Comparison of ENCODE assay signal across 2 cellular contexts in the genomic region with DNA sequence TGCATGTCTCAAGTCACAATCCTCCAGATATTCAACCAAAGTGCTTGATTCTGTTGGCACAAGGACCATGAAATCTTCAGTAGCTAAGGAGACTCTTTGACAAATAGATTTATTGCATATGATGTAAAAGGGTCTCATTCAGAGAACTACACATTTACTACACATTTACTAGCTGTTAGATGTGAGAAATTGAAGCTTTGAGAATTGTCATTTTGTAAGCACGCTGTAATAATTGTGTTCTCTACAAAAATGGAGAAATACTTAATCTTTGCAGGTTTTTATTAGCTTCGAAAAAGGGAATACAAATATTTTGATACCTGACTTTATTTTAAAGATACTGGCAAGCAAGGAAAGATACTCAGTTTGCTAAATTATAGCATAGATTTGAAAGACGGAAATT.
TF ChIP-seq lines count a peak whose summit lies in the region.

No MANE protein-coding gene starts in this region.

TF ChIP-seq in GM12878, 131 proteins besides CTCF, POLR2A, EP300 and RAD21:
- no peak for TF ChIP-seq ETV6 (conservative IDR thresholded peaks at IDR 0.05 in 1 of 2, IDR thresholded peaks at IDR 0.05 in 1 of 2; ENCODE audit: borderline replicate concordance in 1 of 2, low read depth in 1 of 2)
- no peak for TF ChIP-seq TCF3 (IDR thresholded peaks at IDR 0.05; ENCODE audit: borderline replicate concordance, insufficient read depth, low read depth, low read length)
- TF ChIP-seq PML (IDR thresholded peaks at IDR 0.05; ENCODE audit: low read length): no peak
- TF ChIP-seq, protein P1, sequence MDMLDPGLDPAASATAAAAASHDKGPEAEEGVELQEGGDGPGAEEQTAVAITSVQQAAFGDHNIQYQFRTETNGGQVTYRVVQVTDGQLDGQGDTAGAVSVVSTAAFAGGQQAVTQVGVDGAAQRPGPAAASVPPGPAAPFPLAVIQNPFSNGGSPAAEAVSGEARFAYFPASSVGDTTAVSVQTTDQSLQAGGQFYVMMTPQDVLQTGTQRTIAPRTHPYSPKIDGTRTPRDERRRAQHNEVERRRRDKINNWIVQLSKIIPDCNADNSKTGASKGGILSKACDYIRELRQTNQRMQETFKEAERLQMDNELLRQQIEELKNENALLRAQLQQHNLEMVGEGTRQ (IDR thresholded peaks at IDR 0.05; ENCODE audit: borderline replicate concordance, low read depth, low read length): no peak
- TF ChIP-seq MTA3 (IDR thresholded peaks at IDR 0.05; ENCODE audit: borderline replicate concordance, low read length): no peak
- TF ChIP-seq SIN3A (IDR thresholded peaks at IDR 0.05; ENCODE audit: low read depth, low read length): no peak
- TF ChIP-seq RAD51 (IDR thresholded peaks at IDR 0.05): no peak
- no peak for TF ChIP-seq SMARCA5 (IDR thresholded peaks at IDR 0.05)
- no peak for TF ChIP-seq SPI1 (IDR thresholded peaks at IDR 0.05; ENCODE audit: borderline replicate concordance, insufficient read depth, low read depth, low read length)
- TF ChIP-seq, protein P2, sequence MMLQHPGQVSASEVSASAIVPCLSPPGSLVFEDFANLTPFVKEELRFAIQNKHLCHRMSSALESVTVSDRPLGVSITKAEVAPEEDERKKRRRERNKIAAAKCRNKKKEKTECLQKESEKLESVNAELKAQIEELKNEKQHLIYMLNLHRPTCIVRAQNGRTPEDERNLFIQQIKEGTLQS (IDR thresholded peaks at IDR 0.05; ENCODE audit: borderline replicate concordance, extremely low read depth, low read depth, low read length): no peak
- TF ChIP-seq, protein P3, sequence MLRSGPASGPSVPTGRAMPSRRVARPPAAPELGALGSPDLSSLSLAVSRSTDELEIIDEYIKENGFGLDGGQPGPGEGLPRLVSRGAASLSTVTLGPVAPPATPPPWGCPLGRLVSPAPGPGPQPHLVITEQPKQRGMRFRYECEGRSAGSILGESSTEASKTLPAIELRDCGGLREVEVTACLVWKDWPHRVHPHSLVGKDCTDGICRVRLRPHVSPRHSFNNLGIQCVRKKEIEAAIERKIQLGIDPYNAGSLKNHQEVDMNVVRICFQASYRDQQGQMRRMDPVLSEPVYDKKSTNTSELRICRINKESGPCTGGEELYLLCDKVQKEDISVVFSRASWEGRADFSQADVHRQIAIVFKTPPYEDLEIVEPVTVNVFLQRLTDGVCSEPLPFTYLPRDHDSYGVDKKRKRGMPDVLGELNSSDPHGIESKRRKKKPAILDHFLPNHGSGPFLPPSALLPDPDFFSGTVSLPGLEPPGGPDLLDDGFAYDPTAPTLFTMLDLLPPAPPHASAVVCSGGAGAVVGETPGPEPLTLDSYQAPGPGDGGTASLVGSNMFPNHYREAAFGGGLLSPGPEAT (IDR thresholded peaks at IDR 0.05; ENCODE audit: low read depth): no peak
- TF ChIP-seq CBFB (IDR thresholded peaks at IDR 0.05; ENCODE audit: low read depth): no peak
- TF ChIP-seq, protein P4, sequence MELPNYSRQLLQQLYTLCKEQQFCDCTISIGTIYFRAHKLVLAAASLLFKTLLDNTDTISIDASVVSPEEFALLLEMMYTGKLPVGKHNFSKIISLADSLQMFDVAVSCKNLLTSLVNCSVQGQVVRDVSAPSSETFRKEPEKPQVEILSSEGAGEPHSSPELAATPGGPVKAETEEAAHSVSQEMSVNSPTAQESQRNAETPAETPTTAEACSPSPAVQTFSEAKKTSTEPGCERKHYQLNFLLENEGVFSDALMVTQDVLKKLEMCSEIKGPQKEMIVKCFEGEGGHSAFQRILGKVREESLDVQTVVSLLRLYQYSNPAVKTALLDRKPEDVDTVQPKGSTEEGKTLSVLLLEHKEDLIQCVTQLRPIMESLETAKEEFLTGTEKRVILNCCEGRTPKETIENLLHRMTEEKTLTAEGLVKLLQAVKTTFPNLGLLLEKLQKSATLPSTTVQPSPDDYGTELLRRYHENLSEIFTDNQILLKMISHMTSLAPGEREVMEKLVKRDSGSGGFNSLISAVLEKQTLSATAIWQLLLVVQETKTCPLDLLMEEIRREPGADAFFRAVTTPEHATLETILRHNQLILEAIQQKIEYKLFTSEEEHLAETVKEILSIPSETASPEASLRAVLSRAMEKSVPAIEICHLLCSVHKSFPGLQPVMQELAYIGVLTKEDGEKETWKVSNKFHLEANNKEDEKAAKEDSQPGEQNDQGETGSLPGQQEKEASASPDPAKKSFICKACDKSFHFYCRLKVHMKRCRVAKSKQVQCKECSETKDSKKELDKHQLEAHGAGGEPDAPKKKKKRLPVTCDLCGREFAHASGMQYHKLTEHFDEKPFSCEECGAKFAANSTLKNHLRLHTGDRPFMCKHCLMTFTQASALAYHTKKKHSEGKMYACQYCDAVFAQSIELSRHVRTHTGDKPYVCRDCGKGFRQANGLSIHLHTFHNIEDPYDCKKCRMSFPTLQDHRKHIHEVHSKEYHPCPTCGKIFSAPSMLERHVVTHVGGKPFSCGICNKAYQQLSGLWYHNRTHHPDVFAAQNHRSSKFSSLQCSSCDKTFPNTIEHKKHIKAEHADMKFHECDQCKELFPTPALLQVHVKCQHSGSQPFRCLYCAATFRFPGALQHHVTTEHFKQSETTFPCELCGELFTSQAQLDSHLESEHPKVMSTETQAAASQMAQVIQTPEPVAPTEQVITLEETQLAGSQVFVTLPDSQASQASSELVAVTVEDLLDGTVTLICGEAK (IDR thresholded peaks at IDR 0.05; ENCODE audit: borderline replicate concordance): no peak
- TF ChIP-seq NR2C1 (IDR thresholded peaks at IDR 0.05): no peak
TF ChIP-seq in GM12878: peak in this region for 0.

TF ChIP-seq in neural cell, 6 proteins besides CTCF, POLR2A, EP300 and RAD21:
- TF ChIP-seq TAF1 (IDR thresholded peaks at IDR 0.05; ENCODE audit: low read depth) (no peak), POLR2AphosphoS5 (IDR thresholded peaks at IDR 0.05) (no peak), EZH2 (IDR thresholded peaks at IDR 0.05; ENCODE audit: borderline replicate concordance, insufficient read depth, low read length, poor library complexity, severe bottlenecking) (no peak), SMC3 (conservative IDR thresholded peaks at IDR 0.05; ENCODE audit: poor library complexity) (no peak), MXI1 (conservative IDR thresholded peaks at IDR 0.05; ENCODE audit: poor library complexity, severe bottlenecking) (no peak)
- TF ChIP-seq, protein P5, sequence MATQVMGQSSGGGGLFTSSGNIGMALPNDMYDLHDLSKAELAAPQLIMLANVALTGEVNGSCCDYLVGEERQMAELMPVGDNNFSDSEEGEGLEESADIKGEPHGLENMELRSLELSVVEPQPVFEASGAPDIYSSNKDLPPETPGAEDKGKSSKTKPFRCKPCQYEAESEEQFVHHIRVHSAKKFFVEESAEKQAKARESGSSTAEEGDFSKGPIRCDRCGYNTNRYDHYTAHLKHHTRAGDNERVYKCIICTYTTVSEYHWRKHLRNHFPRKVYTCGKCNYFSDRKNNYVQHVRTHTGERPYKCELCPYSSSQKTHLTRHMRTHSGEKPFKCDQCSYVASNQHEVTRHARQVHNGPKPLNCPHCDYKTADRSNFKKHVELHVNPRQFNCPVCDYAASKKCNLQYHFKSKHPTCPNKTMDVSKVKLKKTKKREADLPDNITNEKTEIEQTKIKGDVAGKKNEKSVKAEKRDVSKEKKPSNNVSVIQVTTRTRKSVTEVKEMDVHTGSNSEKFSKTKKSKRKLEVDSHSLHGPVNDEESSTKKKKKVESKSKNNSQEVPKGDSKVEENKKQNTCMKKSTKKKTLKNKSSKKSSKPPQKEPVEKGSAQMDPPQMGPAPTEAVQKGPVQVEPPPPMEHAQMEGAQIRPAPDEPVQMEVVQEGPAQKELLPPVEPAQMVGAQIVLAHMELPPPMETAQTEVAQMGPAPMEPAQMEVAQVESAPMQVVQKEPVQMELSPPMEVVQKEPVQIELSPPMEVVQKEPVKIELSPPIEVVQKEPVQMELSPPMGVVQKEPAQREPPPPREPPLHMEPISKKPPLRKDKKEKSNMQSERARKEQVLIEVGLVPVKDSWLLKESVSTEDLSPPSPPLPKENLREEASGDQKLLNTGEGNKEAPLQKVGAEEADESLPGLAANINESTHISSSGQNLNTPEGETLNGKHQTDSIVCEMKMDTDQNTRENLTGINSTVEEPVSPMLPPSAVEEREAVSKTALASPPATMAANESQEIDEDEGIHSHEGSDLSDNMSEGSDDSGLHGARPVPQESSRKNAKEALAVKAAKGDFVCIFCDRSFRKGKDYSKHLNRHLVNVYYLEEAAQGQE (IDR thresholded peaks at IDR 0.05; ENCODE audit: borderline replicate concordance): no peak
